ENCODE assay signal across 15 cellular contexts in genomic region chr4:1674682-1675081, GRCh38.
"Had no signal": no experiment of that assay in that cellular context is flagged by ENCODE, and none has a peak within 500 bp of the region (broad histone marks: within the 10 kb centered on the region; RNA-seq: fewer than 3 reads in every experiment).

No MANE protein-coding gene starts in this region.

- ATAC-seq: left colon; lower lobe of right lung; natural killer cell treated with Interleukin-12 subunit alpha and Interleukin-12 subunit beta and Interleukin-15 and Interleukin-18, amount 100 ng/mL, for 72 hours; right cardiac atrium had no signal

- H3K9me3 ChIP-seq: lower lobe of right lung, tibial nerve had no signal

- H3K27me3 ChIP-seq: cardiac muscle cell, dorsolateral prefrontal cortex, tibial nerve had no signal

- H3K27ac ChIP-seq: cardiac muscle cell, lower lobe of right lung, tibial nerve had no signal

- H3K4me3 ChIP-seq: cardiac muscle cell, dorsolateral prefrontal cortex, lower lobe of right lung, tibial nerve had no signal

- H3K4me1 ChIP-seq: lower lobe of right lung, tibial nerve had no signal

- H3K36me3 ChIP-seq: cardiac muscle cell, lower lobe of right lung, tibial nerve had no signal

- DNase-seq: activated B cell treated with CpG ODN at 0.5 μM for 24 hours; activated CD4-positive, alpha-beta memory T cell treated with anti-CD3 and anti-CD28 coated beads for 36 hours; activated CD4-positive, alpha-beta T cell treated with anti-CD3 and anti-CD28 coated beads for 4 hours; activated naive CD8-positive, alpha-beta T cell treated with anti-CD3 and anti-CD28 coated beads, Interleukin-2, amount 10 ng/mL, durations not matched to agents 7 days and 5 days; activated T-cell treated with anti-CD3 and anti-CD28 coated beads for 4 hours; foreskin melanocyte; left colon; lower lobe of right lung; stimulated activated CD4-positive, alpha-beta T cell treated with anti-CD3 and anti-CD28 coated beads, Interleukin-2, amount 100 ng/mL, for 24 hours; stimulated activated naive CD4-positive, alpha-beta T cell treated with Interleukin-2 at 50 U/mL for 16 hours had no signal
